Comparison of ENCODE assay signal across 1 cellular context in genomic region chr12:65936529-65936911, GRCh38.
TF ChIP-seq lines count a peak whose summit lies in the region.

No MANE protein-coding gene starts in this region.

TF ChIP-seq in endothelial cell of umbilical vein, 7 proteins besides CTCF, POLR2A, EP300 and RAD21:
- no peak for TF ChIP-seq POLR2AphosphoS5 (IDR thresholded peaks at IDR 0.05; ENCODE audit: insufficient read depth, low read depth, low read length)
- no peak for TF ChIP-seq FOS (IDR thresholded peaks at IDR 0.05; ENCODE audit: borderline replicate concordance, insufficient read depth, low read length)
- no peak for TF ChIP-seq JUN (IDR thresholded peaks at IDR 0.05; ENCODE audit: borderline replicate concordance, insufficient read depth, insufficient read length, low read depth)
- TF ChIP-seq, protein P1, sequence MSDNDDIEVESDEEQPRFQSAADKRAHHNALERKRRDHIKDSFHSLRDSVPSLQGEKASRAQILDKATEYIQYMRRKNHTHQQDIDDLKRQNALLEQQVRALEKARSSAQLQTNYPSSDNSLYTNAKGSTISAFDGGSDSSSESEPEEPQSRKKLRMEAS (IDR thresholded peaks at IDR 0.05; ENCODE audit: insufficient read depth, insufficient read length): no peak
- no peak for TF ChIP-seq GATA2 (IDR thresholded peaks at IDR 0.05; ENCODE audit: insufficient read depth, insufficient read length, low read depth, low read length)
- TF ChIP-seq MYC (IDR thresholded peaks at IDR 0.05; ENCODE audit: low read depth, low read length): no peak
- TF ChIP-seq EZH2 (IDR thresholded peaks at IDR 0.05; ENCODE audit: borderline replicate concordance, low read depth, low read length, severe bottlenecking): no peak
